Comparison of ENCODE assay signal across 25 cellular contexts in the genomic region with DNA sequence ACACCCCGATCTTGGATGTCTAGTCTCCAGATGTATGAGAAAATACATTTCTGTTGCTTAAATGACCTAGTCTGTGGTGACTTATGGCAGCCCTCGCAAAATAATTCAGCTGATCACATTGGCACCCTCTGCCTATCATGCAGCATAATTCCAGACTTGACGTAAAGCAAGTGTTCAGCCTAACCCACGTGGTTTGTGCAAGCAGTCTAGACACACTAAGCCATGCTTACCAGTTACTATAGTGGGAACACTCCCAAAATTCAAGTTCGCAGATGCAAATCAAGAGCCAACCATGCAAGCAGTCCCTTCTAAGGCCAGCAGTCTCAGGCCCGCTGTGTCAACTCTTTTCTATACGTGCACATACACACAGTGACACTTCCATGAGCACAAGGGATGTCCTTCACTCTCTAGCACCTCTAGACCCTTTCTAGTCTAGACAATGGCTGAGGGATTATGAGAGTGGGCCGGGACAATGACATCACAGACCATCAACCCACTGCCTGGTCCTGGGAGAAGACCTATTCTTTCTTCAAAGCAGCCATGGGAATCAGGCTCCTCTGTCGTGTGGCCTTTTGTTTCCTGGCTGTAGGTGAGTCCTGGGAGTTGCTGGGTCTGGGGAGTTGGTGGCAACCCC. TPM values are rescaled to one million over a fixed set of nuclear protein-coding genes. Genes with fewer than 3 reads are reported as not detected.
A peak's percentile ranks its signal among the peaks of the same experiment; 100 is the strongest.
DNase-seq lines count a peak whose midpoint lies in the region; ATAC-seq and TF ChIP-seq lines count a peak whose summit lies in the region.
"Had no signal": no experiment of that assay in that cellular context is flagged by ENCODE, and none has a peak within 500 bp of the region (broad histone marks: within the 10 kb centered on the region; RNA-seq: fewer than 3 reads in every experiment).

No MANE protein-coding gene starts in this region.

- no peak overlapping the region for H3K4me2 ChIP-seq in OCI-LY7 (ENCODE audit: low read length)
- no peak overlapping the region for H3K4me2 ChIP-seq in mammary epithelial cell (ENCODE audit: insufficient read depth, low read depth, low read length)

- no peaks in the 10 kb centered on the region for H3K27me3 ChIP-seq in mammary epithelial cell (ENCODE audit: insufficient read depth, low read length)
- H3K27me3 ChIP-seq: gastrocnemius medialis had no signal

- H3K27me3 Mint-ChIP-seq in activated naive CD4-positive, alpha-beta T cell treated with anti-CD3 and anti-CD28 coated beads, Interleukin-2, amount 10 ng/mL, durations not matched to agents 7 days and 5 days: no peaks in the 10 kb centered on the region
- H3K27me3 Mint-ChIP-seq in T-helper 2 cell treated with Interferon-gamma antibody and Interleukin-4, amounts not matched to agents 5 μg/mL and 100 μg/mL, for 36 hours (ENCODE audit: low read depth): no peaks in the 10 kb centered on the region

- DNase-seq in activated naive CD4-positive, alpha-beta T cell treated with anti-CD3 and anti-CD28 coated beads, Interleukin-2, amount 10 ng/mL, durations not matched to agents 7 days and 5 days: no peak
- no peak for DNase-seq in activated naive CD4-positive, alpha-beta T cell treated with anti-CD3 and anti-CD28 coated beads, Interleukin-2, amount 50 U/mL, for 16 hours
- no peak for DNase-seq in T-helper 2 cell treated with Interferon-gamma antibody and Interleukin-4, amounts not matched to agents 5 μg/mL and 100 μg/mL, for 36 hours (ENCODE audit: low spot score)
- DNase-seq in central memory CD4-positive, alpha-beta T cell: peak; percentile 27
- DNase-seq in OCI-LY7 (ENCODE audit: low spot score) (no peak), mammary epithelial cell (no peak), dedifferentiated amniotic fluid mesenchymal stem cell (ENCODE audit: extremely low spot score) (no peak)
- DNase-seq: anterior cingulate cortex, gastrocnemius medialis, HCEC 1CT, hypothalamus, KG1, MV-4-11, NCI-H187 treated with DMSO at 0.1 percent for 48 hours, NCI-H226, NCI-H774, right cardiac atrium, Right ventricle myocardium superior, SW 1271 had no signal

- no peak for ATAC-seq in GM18511 (IDR thresholded peaks at IDR 0.05; ENCODE audit: unreplicated experiment)
- ATAC-seq: esophagus mucosa, gastrocnemius medialis, right cardiac atrium had no signal

- no TSS peak for BruUV-seq in OCI-LY7 (replicated peaks; lab: Mats Ljungman, UMichigan)
- no TSS peak for BruUV-seq in mammary epithelial cell (replicated peaks; lab: Mats Ljungman, UMichigan)

- H3K9me3 ChIP-seq in OCI-LY7 (ENCODE audit: low read length): 0 out of 2 replicates have a peak, but pooled peaks cover 2% of the 10 kb centered on the region
- H3K9me3 ChIP-seq in mammary epithelial cell (replicated peaks; ENCODE audit: insufficient read depth, low read length): no peaks in the 10 kb centered on the region
- H3K9me3 ChIP-seq: gastrocnemius medialis had no signal

- 64% methylated on average over 9 of the region's 9 CpGs for WGBS in mammary epithelial cell (ENCODE audit: low coverage, missing lambda C conversion rate)

- intact Hi-C loops in OCI-LY7 (cut with micrococcal nuclease; ENCODE audit: unreplicated experiment): no loop called here
- intact Hi-C loops in mammary epithelial cell (cut with micrococcal nuclease): no loop called here

- CTCF ChIA-PET in activated naive CD4-positive, alpha-beta T cell treated with anti-CD3 and anti-CD28 coated beads, Interleukin-2, amount 10 ng/mL, durations not matched to agents 7 days and 5 days (lab: Charles Lee): no interaction called here
- CTCF ChIA-PET in OCI-LY7 (lab: Charles Lee; ENCODE audit: unreplicated experiment) (no interaction called here), mammary epithelial cell (lab: Charles Lee; ENCODE audit: low non-redundant PET) (no interaction called here)

- dilution Hi-C loops in mammary epithelial cell (cut with HindIII; ENCODE audit: low sequenced_read_pairs): no loop called here

- H3K4me3 ChIP-seq in OCI-LY7 (ENCODE audit: low read depth, low read length, poor library complexity, severe bottlenecking): no peak overlapping the region
- no peak overlapping the region for H3K4me3 ChIP-seq in mammary epithelial cell (replicated peaks in 1 of 3; ENCODE audit: insufficient read depth in 1 of 3, low read depth in 2 of 3, low read length in 3 of 3)
- H3K4me3 ChIP-seq: gastrocnemius medialis had no signal

- H3K4me1 Mint-ChIP-seq in activated naive CD4-positive, alpha-beta T cell treated with anti-CD3 and anti-CD28 coated beads, Interleukin-2, amount 10 ng/mL, durations not matched to agents 7 days and 5 days: peaks cover 60% of the 10 kb centered on the region
- H3K4me1 Mint-ChIP-seq in T-helper 2 cell treated with Interferon-gamma antibody and Interleukin-4, amounts not matched to agents 5 μg/mL and 100 μg/mL, for 36 hours (ENCODE audit: low read depth): peaks cover 28% of the 10 kb centered on the region

- no peak overlapping the region for H3K27ac ChIP-seq in OCI-LY7 (ENCODE audit: low read depth, low read length, poor library complexity, severe bottlenecking)
- H3K27ac ChIP-seq in mammary epithelial cell (ENCODE audit: insufficient read depth, low read depth, low read length): no peak overlapping the region
- H3K27ac ChIP-seq: gastrocnemius medialis had no signal

- H2AFZ ChIP-seq in OCI-LY7 (ENCODE audit: low read length) (no peak overlapping the region), mammary epithelial cell (ENCODE audit: low read depth, low read length) (no peak overlapping the region)

- in situ Hi-C loops in mammary epithelial cell (cut with MboI; ENCODE audit: low sequenced_read_pairs in 2 of 2): no loop called here

- H4K20me1 ChIP-seq in OCI-LY7 (ENCODE audit: insufficient read depth, low read length) (no peaks in the 10 kb centered on the region), mammary epithelial cell (ENCODE audit: insufficient read depth, low read length) (no peaks in the 10 kb centered on the region)

- POLR2A ChIA-PET in OCI-LY7 (lab: Charles Lee): no interaction called here

- peaks cover 3% of the 10 kb centered on the region for H3K36me3 Mint-ChIP-seq in activated naive CD4-positive, alpha-beta T cell treated with anti-CD3 and anti-CD28 coated beads, Interleukin-2, amount 10 ng/mL, durations not matched to agents 7 days and 5 days
- H3K36me3 Mint-ChIP-seq in T-helper 2 cell treated with Interferon-gamma antibody and Interleukin-4, amounts not matched to agents 5 μg/mL and 100 μg/mL, for 36 hours (ENCODE audit: low read depth): peaks cover 1% of the 10 kb centered on the region

- H3K4me1 ChIP-seq in OCI-LY7 (ENCODE audit: insufficient read depth, low read length, poor library complexity, severe bottlenecking): peaks cover 8% of the 10 kb centered on the region
- H3K4me1 ChIP-seq in mammary epithelial cell (ENCODE audit: insufficient read depth, low read length): no peaks in the 10 kb centered on the region
- H3K4me1 ChIP-seq: gastrocnemius medialis had no signal

- H3K36me3 ChIP-seq in OCI-LY7 (ENCODE audit: insufficient read depth, low read length) (no peaks in the 10 kb centered on the region), mammary epithelial cell (ENCODE audit: insufficient read depth, low read length) (no peaks in the 10 kb centered on the region)
- H3K36me3 ChIP-seq: gastrocnemius medialis had no signal

- no peak overlapping the region for H3K9ac ChIP-seq in mammary epithelial cell (ENCODE audit: insufficient read depth, low read length)

- no peak for TF ChIP-seq CTCF in OCI-LY7 (conservative IDR thresholded peaks at IDR 0.05; ENCODE audit: low read length)
- no peak for TF ChIP-seq CTCF in mammary epithelial cell (conservative IDR thresholded peaks at IDR 0.05 in 1 of 2, IDR thresholded peaks at IDR 0.05 in 1 of 2; ENCODE audit: extremely low read depth in 1 of 2, insufficient read depth in 1 of 2, low read depth in 1 of 2, low read length in 2 of 2)

- H3K27ac Mint-ChIP-seq in activated naive CD4-positive, alpha-beta T cell treated with anti-CD3 and anti-CD28 coated beads, Interleukin-2, amount 10 ng/mL, durations not matched to agents 7 days and 5 days: peak overlapping the region; percentile 77
- no peak overlapping the region for H3K27ac Mint-ChIP-seq in T-helper 2 cell treated with Interferon-gamma antibody and Interleukin-4, amounts not matched to agents 5 μg/mL and 100 μg/mL, for 36 hours

- H3K79me2 ChIP-seq in OCI-LY7 (ENCODE audit: insufficient read depth, low read depth, low read length): no peaks in the 10 kb centered on the region
- no peaks in the 10 kb centered on the region for H3K79me2 ChIP-seq in mammary epithelial cell (ENCODE audit: insufficient read depth, low read length)

- H3K9me3 Mint-ChIP-seq in activated naive CD4-positive, alpha-beta T cell treated with anti-CD3 and anti-CD28 coated beads, Interleukin-2, amount 10 ng/mL, durations not matched to agents 7 days and 5 days: no peaks in the 10 kb centered on the region
- H3K9me3 Mint-ChIP-seq in T-helper 2 cell treated with Interferon-gamma antibody and Interleukin-4, amounts not matched to agents 5 μg/mL and 100 μg/mL, for 36 hours: no peaks in the 10 kb centered on the region

- H3K9me2 ChIP-seq in OCI-LY7 (ENCODE audit: insufficient read depth, low read length): no peaks in the 10 kb centered on the region

- peak overlapping the region; percentile 69 for H3K4me3 Mint-ChIP-seq in activated naive CD4-positive, alpha-beta T cell treated with anti-CD3 and anti-CD28 coated beads, Interleukin-2, amount 10 ng/mL, durations not matched to agents 7 days and 5 days
- peak overlapping the region; percentile 43 for H3K4me3 Mint-ChIP-seq in T-helper 2 cell treated with Interferon-gamma antibody and Interleukin-4, amounts not matched to agents 5 μg/mL and 100 μg/mL, for 36 hours

RNA-seq across cellular contexts. Expression of a gene that starts 29.0 kb away (rescaled TPM):
- not detected in 2 replicates for total RNA-seq in OCI-LY7 (2014; rRNA removed; shearing (Covaris generic))
- total RNA-seq in OCI-LY7 (2022) (not detected in 2 replicates), mammary epithelial cell (not detected)
- polyA plus RNA-seq in mammary epithelial cell: not detected
- polyA minus RNA-seq in mammary epithelial cell: not detected
- total RNA-seq: cardiac septum, esophagus mucosa, gastrocnemius medialis, omental fat pad, Right ventricle myocardium superior, temporal lobe had no signal
- polyA plus RNA-seq: keratinocyte had no signal

RNA-seq across cellular contexts. Expression of a gene that starts 50.5 kb away (rescaled TPM):
- total RNA-seq in OCI-LY7 (2014; rRNA removed; shearing (Covaris generic)): 0.23 and 0.60 TPM in 2 replicates
- total RNA-seq in OCI-LY7 (2022) (1.1 TPM in 2 replicates), mammary epithelial cell (not detected)
- not detected for polyA plus RNA-seq in mammary epithelial cell
- not detected for polyA minus RNA-seq in mammary epithelial cell
- total RNA-seq: cardiac septum, esophagus mucosa, gastrocnemius medialis, Right ventricle myocardium superior, temporal lobe had no signal
- polyA plus RNA-seq: keratinocyte had no signal
